Comparison of ENCODE assay signal across 16 cellular contexts in genomic region chr1:23419180-23419579, GRCh38.
"Had no signal": no experiment of that assay in that cellular context is flagged by ENCODE, and none has a peak within 500 bp of the region (broad histone marks: within the 10 kb centered on the region; RNA-seq: fewer than 3 reads in every experiment).

No MANE protein-coding gene starts in this region.

- H3K9me3 Mint-ChIP-seq: activated naive CD8-positive, alpha-beta T cell treated with anti-CD3 and anti-CD28 coated beads for 36 hours; neural crest cell; stimulated activated effector memory CD8-positive, alpha-beta T cell treated with anti-CD3 and anti-CD28 coated beads, Interleukin-12 subunit alpha, Interleukin-12 subunit beta, amount 100 ng/mL, for 72 hours had no signal

- H3K27ac Mint-ChIP-seq: activated naive CD8-positive, alpha-beta T cell treated with anti-CD3 and anti-CD28 coated beads for 36 hours; stimulated activated effector memory CD8-positive, alpha-beta T cell treated with anti-CD3 and anti-CD28 coated beads, Interleukin-12 subunit alpha, Interleukin-12 subunit beta, amount 100 ng/mL, for 72 hours had no signal

- H3K36me3 ChIP-seq: breast epithelium had no signal

- H3K27me3 Mint-ChIP-seq: activated naive CD8-positive, alpha-beta T cell treated with anti-CD3 and anti-CD28 coated beads for 36 hours had no signal

- H3K27me3 ChIP-seq: breast epithelium, transverse colon had no signal

- H3K27ac ChIP-seq: breast epithelium, esophagus squamous epithelium, foreskin keratinocyte, parathyroid adenoma, transverse colon had no signal

- ATAC-seq: foreskin keratinocyte; heart right ventricle; left ventricle myocardium superior; stimulated activated effector memory CD8-positive, alpha-beta T cell treated with anti-CD3 and anti-CD28 coated beads, Interleukin-12 subunit alpha, Interleukin-12 subunit beta, amount 100 ng/mL, for 72 hours had no signal

- H3K9ac ChIP-seq: parathyroid adenoma had no signal

- H3K4me3 Mint-ChIP-seq: activated naive CD8-positive, alpha-beta T cell treated with anti-CD3 and anti-CD28 coated beads for 36 hours; neural crest cell; stimulated activated effector memory CD8-positive, alpha-beta T cell treated with anti-CD3 and anti-CD28 coated beads, Interleukin-12 subunit alpha, Interleukin-12 subunit beta, amount 100 ng/mL, for 72 hours had no signal

- H3K4me3 ChIP-seq: breast epithelium, esophagus squamous epithelium, heart right ventricle, transverse colon had no signal

- DNase-seq: activated CD4-positive, alpha-beta T cell treated with anti-CD3 and anti-CD28 coated beads, Interleukin-2, amount 50 U/mL, for 48 hours; activated gamma-delta T cell treated with Interleukin-2 at 50 U/mL for 16 hours; activated naive CD8-positive, alpha-beta T cell treated with anti-CD3 and anti-CD28 coated beads for 36 hours; activated T-cell treated with anti-CD3 and anti-CD28 coated beads, Interleukin-2, amount 50 U/mL, for 48 hours; esophagus squamous epithelium; foreskin keratinocyte; heart right ventricle; kidney; left ventricle myocardium superior; small intestine; T-helper 1 cell; transverse colon had no signal

- H3K4me1 ChIP-seq: foreskin keratinocyte, parathyroid adenoma had no signal

- H3K9me3 ChIP-seq: breast epithelium, esophagus squamous epithelium, heart right ventricle, transverse colon had no signal

- H3K36me3 Mint-ChIP-seq: activated naive CD8-positive, alpha-beta T cell treated with anti-CD3 and anti-CD28 coated beads for 36 hours; stimulated activated effector memory CD8-positive, alpha-beta T cell treated with anti-CD3 and anti-CD28 coated beads, Interleukin-12 subunit alpha, Interleukin-12 subunit beta, amount 100 ng/mL, for 72 hours had no signal
